In genomic region chr3:194128202-194128907, GRCh38 we compare ENCODE assay signal across 23 cellular contexts. TPM values are rescaled to one million over a fixed set of nuclear protein-coding genes. Genes with fewer than 3 reads are reported as not detected.
DNase-seq lines count a peak whose midpoint lies in the region; ATAC-seq, FAIRE-seq and TF ChIP-seq lines count a peak whose summit lies in the region.
"Had no signal": no experiment of that assay in that cellular context is flagged by ENCODE, and none has a peak within 500 bp of the region (broad histone marks: within the 10 kb centered on the region; RNA-seq: fewer than 3 reads in every experiment).

No MANE protein-coding gene starts in this region.

- no peak for TF ChIP-seq POLR2A in GM12878 (IDR thresholded peaks at IDR 0.05; ENCODE audit: low read depth, low read length)

- H3F3A ChIP-seq in GM23248 (ENCODE audit: insufficient read depth), result peaks cover 6% of the 10 kb centered on the region

- peak; percentile 45; the same call in 1 of the 2 replicates for TF ChIP-seq RAD21 in GM12878 (IDR thresholded peaks at IDR 0.05; ENCODE audit: insufficient read depth, low read depth, low read length)

- in situ Hi-C loops in GM12878 (cut with MboI), result no loop called here
- in situ Hi-C loops in GM23248 (cut with MboI), result no loop called here

- H3K4me1 ChIP-seq in HEK293 (ENCODE audit: control insufficient read depth, insufficient read depth, low read length) (peaks cover 12% of the 10 kb centered on the region), GM12878 (ENCODE audit: control insufficient read depth, insufficient read depth, low read length) (peaks cover 27% of the 10 kb centered on the region), GM23248 (ENCODE audit: insufficient read depth) (peaks cover 9% of the 10 kb centered on the region)

- no peak overlapping the region for H3K9ac ChIP-seq in GM12878 (ENCODE audit: control insufficient read depth, insufficient read depth, low read length)
- H3K9ac ChIP-seq in GM23248, result no peak overlapping the region

- H4K20me1 ChIP-seq in GM12878 (ENCODE audit: control insufficient read depth, insufficient read depth) (no peaks in the 10 kb centered on the region), GM23248 (ENCODE audit: insufficient read depth) (no peaks in the 10 kb centered on the region)

- RAD21 ChIA-PET in GM12878 (lab: Charles Lee; ENCODE audit: unreplicated experiment), result interaction anchor here (0.7 to 1.3 kb wide), 2 partner anchors 28 to 187 kb away, joined by 3 read pairs; no protein-coding TSS in a partner anchor

- no peaks in the 10 kb centered on the region for H3K9me2 ChIP-seq in GM23248 (ENCODE audit: insufficient read depth)

- H3K4me3 ChIP-seq in HEK293 (ENCODE audit: low read depth, low read length) (no peak overlapping the region), GM12878 (no peak overlapping the region), GM23248 (no peak overlapping the region)
- H3K4me3 ChIP-seq: HAP-1, skin epidermis, stomach, tibial artery had no signal

- peak; percentile 44 for FAIRE-seq in GM12878 (lab: Jason Lieb, UNC)

- TF ChIP-seq CTCF in GM10248 (IDR thresholded peaks at IDR 0.05; ENCODE audit: control extremely low read depth, extremely low read depth, low read depth, missing control alignments) (peak; percentile 30), HEK293 (tag by site-specific recombination; IDR thresholded peaks at IDR 0.05) (no peak), GM12878 (IDR thresholded peaks at IDR 0.05 in 2 of 3, conservative IDR thresholded peaks at IDR 0.05 in 1 of 3; ENCODE audit: control insufficient read depth in 2 of 3, extremely low read depth in 1 of 3, insufficient read depth in 1 of 3, low read depth in 3 of 3, low read length in 3 of 3) (peak; percentile 20 to 45 (median 21); a peak in 4 of 6 replicates)

- ATAC-seq in GM12878, result peak; percentile 15; the same call in 1 of the 3 replicates
- ATAC-seq: activated T-cell treated with anti-CD3 and anti-CD28 coated beads, Interleukin-2, amount 50 U/mL, for 4 hours; left ventricle myocardium superior; naive thymus-derived CD4-positive, alpha-beta T cell; PC-3; Right ventricle myocardium inferior had no signal

- intact Hi-C loops in GM12878 (cut with micrococcal nuclease; ENCODE audit: unreplicated experiment) (no loop called here), posterior vena cava (cut with DNase I) (no loop called here)

- no peak for DNase-seq in GM10248 (ENCODE audit: extremely low spot score)
- DNase-seq in GM12878 (ENCODE audit: low read depth, low spot score), result no peak
- peak; percentile 30 for DNase-seq in posterior vena cava (ENCODE audit: low spot score)
- DNase-seq in GM23248, result no peak
- DNase-seq in RKO (ENCODE audit: low spot score), result no peak
- no peak for DNase-seq in stimulated activated naive CD4-positive, alpha-beta T cell (lab: John Stamatoyannopoulos, UW)
- DNase-seq: activated CD4-positive, alpha-beta T cell treated with anti-CD3 and anti-CD28 coated beads, Interleukin-2, amount 50 U/mL, for 1 hour; activated T-cell treated with anti-CD3 and anti-CD28 coated beads, Interleukin-2, amount 50 U/mL, for 4 hours; DMS53; KG1; left ventricle myocardium superior; MM.1S; naive thymus-derived CD4-positive, alpha-beta T cell; NCI-H2081; occipital lobe; PC-3; stomach; tibial artery had no signal

- POLR2A ChIA-PET in GM10248 (lab: Yijun Ruan, JAX), result no interaction called here
- POLR2A ChIA-PET in HEK293 (lab: Yijun Ruan, JAX), result interaction anchor here (2.2 kb wide), 1 partner anchor 57 kb away, joined by 6 read pairs; no protein-coding TSS in a partner anchor
- POLR2A ChIA-PET in GM12878 (lab: Charles Lee), result no interaction called here

- H3K27me3 ChIP-seq in GM12878 (replicated peaks in 1 of 2; ENCODE audit: control insufficient read depth in 2 of 2, insufficient read depth in 2 of 2, low read length in 1 of 2) (peaks cover 0 to under 1% of the 10 kb centered on the region in 2 experiments; a peak in 3 of 4 replicates), GM23248 (replicated peaks; ENCODE audit: insufficient read depth) (no peaks in the 10 kb centered on the region; the same call in 1 of the 2 replicates)

- SMC1A ChIA-PET in GM12878 (lab: Charles Lee; ENCODE audit: uncharacterized antibody, unreplicated experiment), result interaction anchor here (0.9 to 5.2 kb wide), 5 partner anchors 10 to 187 kb away, joined by 3 to 23 read pairs (median 3); no protein-coding TSS in a partner anchor

- H3K9me3 ChIP-seq in HEK293 (ENCODE audit: control insufficient read depth, insufficient read depth, low read depth, low read length) (no peaks in the 10 kb centered on the region), GM12878 (replicated peaks; ENCODE audit: control insufficient read depth, insufficient read depth, low read length) (peaks cover 3% of the 10 kb centered on the region; the same call in 2 of the 3 replicates), GM23248 (ENCODE audit: low read depth) (no peaks in the 10 kb centered on the region)
- H3K9me3 ChIP-seq: HAP-1, stomach, tibial artery had no signal

- no peak overlapping the region for H3K27ac ChIP-seq in HEK293 (ENCODE audit: extremely low read depth, low read depth, low read length)
- H3K27ac ChIP-seq in GM12878 (ENCODE audit: control insufficient read depth, insufficient read depth), result no peak overlapping the region
- H3K27ac ChIP-seq in GM23248, result no peak overlapping the region
- H3K27ac ChIP-seq: skin epidermis, tibial artery, VCaP had no signal

- H2AFZ ChIP-seq in GM12878 (ENCODE audit: control insufficient read depth, low read depth, low read length) (no peak overlapping the region), GM23248 (no peak overlapping the region)

- CTCF ChIA-PET in GM10248 (lab: Yijun Ruan, JAX) (interaction anchor here (0.7 to 4.4 kb wide), 5 partner anchors 40 to 188 kb away, joined by 3 to 28 read pairs (median 5); no protein-coding TSS in a partner anchor), HEK293 (lab: Yijun Ruan, JAX) (no interaction called here), GM12878 (lab: Yijun Ruan, JAX) (interaction anchor here (1.0 to 1.7 kb wide), 5 partner anchors 8 to 188 kb away, joined by 3 to 9 read pairs (median 4); partner anchors contain the start of gene HES1)

- no peaks in the 10 kb centered on the region for H3K79me2 ChIP-seq in GM12878 (ENCODE audit: control insufficient read depth, insufficient read depth, low read length)
- H3K79me2 ChIP-seq in GM23248 (ENCODE audit: insufficient read depth), result no peaks in the 10 kb centered on the region

- no peak for TF ChIP-seq EP300 in GM12878 (IDR thresholded peaks at IDR 0.05; ENCODE audit: borderline replicate concordance in 1 of 2, control insufficient read depth in 1 of 2, low read depth in 2 of 2, low read length in 2 of 2)

- H3K4me2 ChIP-seq in GM12878 (ENCODE audit: control insufficient read depth, insufficient read depth), result no peak overlapping the region
- H3K4me2 ChIP-seq in GM23248 (ENCODE audit: unreplicated experiment), result no peak overlapping the region

- H3K36me3 ChIP-seq in HEK293 (ENCODE audit: control insufficient read depth in 2 of 2, insufficient read depth in 1 of 2, low read length in 2 of 2), result no peaks in the 10 kb centered on the region
- no peaks in the 10 kb centered on the region for H3K36me3 ChIP-seq in GM12878 (ENCODE audit: control insufficient read depth in 2 of 2, insufficient read depth in 2 of 2, low read length in 1 of 2)
- no peaks in the 10 kb centered on the region for H3K36me3 ChIP-seq in GM23248 (ENCODE audit: low read depth)
- H3K36me3 ChIP-seq: HAP-1, stomach, tibial artery had no signal

- no TSS peak for BruUV-seq in GM12878 (replicated peaks; lab: Mats Ljungman, UMichigan)

- 65% methylated on average over 11 of the region's 11 CpGs for WGBS in GM12878 (ENCODE audit: insufficient coverage, insufficient replicate concordance, low lambda C conversion rate, missing lambda C conversion rate)
- whole genome bisulfite sequencing in GM23248 (ENCODE audit: low coverage in 1 of 2, low lambda C conversion rate in 2 of 2, missing lambda C conversion rate in 2 of 2), 2 experiments, result 88 to 95% methylated on average over 11 of the region's 11 CpGs

TF ChIP-seq in GM12878, 131 proteins besides CTCF, POLR2A, EP300 and RAD21:
- TF ChIP-seq MYB (IDR thresholded peaks at IDR 0.05; ENCODE audit: borderline replicate concordance, low read depth, low read length) (no peak), SMC3 (IDR thresholded peaks at IDR 0.05; ENCODE audit: borderline replicate concordance, low read length) (peak; percentile 48; the same call in 1 of the 2 replicates)

RNA-seq across cellular contexts. Expression of gene HES1, which starts 7.6 kb away (rescaled TPM):
- 12.9 and 16.0 TPM in 2 replicates for total RNA-seq in GM12878 (2013; cell fraction: nucleolus; rRNA removed)
- 4.5 and 4.6 TPM in 2 replicates for total RNA-seq in GM12878 (2014; rRNA removed)
- 2.4 and 2.9 TPM in 2 replicates for total RNA-seq in GM12878 (2014; rRNA removed; fragmentation: Illumina TruSeq; extraction: Trizol)
- 4.7 TPM in 2 replicates for total RNA-seq in GM12878 (2021)
- 1.5 TPM for polyA plus RNA-seq in GM12878 (2011; ENCODE audit: low read depth)
- 0.39 and 0.46 TPM in 2 replicates for polyA plus RNA-seq in GM12878 (2011; rRNA removed)
- 0.48 and 0.69 TPM in 2 replicates for polyA plus RNA-seq in GM12878 (2011; cell fraction: cytosol; rRNA removed)
- polyA plus RNA-seq in GM12878 (2011; cell fraction: nucleus; rRNA removed), result 0.56 and 1.1 TPM in 2 replicates
- polyA plus RNA-seq in GM12878 (2012), result 2.6 and 6.0 TPM in 2 replicates
- 2.2 and 2.8 TPM in 2 replicates for polyA plus RNA-seq in GM12878 (2014; fragmentation: Illumina TruSeq; extraction: Trizol)
- 1 to 10 TPM in 1 of 2 experiments, under 1 TPM in 1; 0.99 to 1.3 TPM for polyA plus RNA-seq in GM12878 (2014; fragmentation: Nextera tagmentation; extraction: Ambion mirVana)
- 4.5 and 5.3 TPM in 2 replicates for polyA plus RNA-seq in GM12878 (2014; rRNA removed)
- polyA plus RNA-seq in GM12878 (2016; fragmentation: Nextera tagmentation; extraction: Ambion mirVana), result 1 to 10 TPM; 1.1 to 3.2 TPM
- polyA minus RNA-seq in GM12878 (2011; rRNA and poly(A)+ RNA removed), result 0.22 and 0.41 TPM in 2 replicates
- polyA minus RNA-seq in GM12878 (2011; cell fraction: cytosol; rRNA and poly(A)+ RNA removed), result not detected in 2 replicates
- 0.57 and 1.1 TPM in 2 replicates for polyA minus RNA-seq in GM12878 (2011; cell fraction: nucleus; rRNA and poly(A)+ RNA removed)
- total RNA-seq in posterior vena cava, result 10 to 100 TPM; 19.5 to 29.2 TPM
- 13.0 and 13.8 TPM in 2 replicates for total RNA-seq in GM23248 (2014; rRNA removed; shearing (Covaris generic))
- polyA plus RNA-seq in GM23248 (2016; fragmentation: Nextera tagmentation; extraction: Ambion mirVana), result 8.8 and 10.3 TPM in 2 replicates
- polyA plus RNA-seq: naive thymus-derived CD4-positive, alpha-beta T cell had no signal
